Comparison of ENCODE assay signal across 7 cellular contexts in the genomic region with DNA sequence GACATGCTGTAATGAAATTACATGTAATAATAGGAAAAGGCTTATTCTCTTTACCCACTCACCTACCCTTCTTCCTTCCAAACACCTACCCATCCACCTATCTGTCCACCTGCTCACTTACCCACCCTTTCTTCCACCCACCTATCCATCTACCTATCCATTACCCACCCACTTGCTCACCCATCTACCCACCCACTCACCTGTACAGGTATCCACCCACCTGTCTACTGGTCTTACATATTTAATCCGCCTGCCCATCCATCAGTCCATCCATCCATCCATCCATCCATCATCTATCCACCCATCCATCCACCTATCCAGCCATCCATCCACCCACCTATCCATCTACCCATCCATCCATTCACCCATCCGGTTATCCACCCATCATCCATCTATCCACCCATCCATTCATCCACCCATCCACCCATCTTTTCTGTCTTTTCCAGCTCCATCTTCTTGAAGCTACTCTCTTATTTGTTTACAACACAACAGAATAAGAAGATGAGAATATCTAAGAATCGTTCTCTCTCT.
"Had no signal": no experiment of that assay in that cellular context is flagged by ENCODE, and none has a peak within 500 bp of the region (broad histone marks: within the 10 kb centered on the region; RNA-seq: fewer than 3 reads in every experiment).

No MANE protein-coding gene starts in this region.

- H3K27ac Mint-ChIP-seq: IgD-negative memory B cell had no signal

- H3K27me3 Mint-ChIP-seq: IgD-negative memory B cell had no signal

- H3K4me3 ChIP-seq: GM23248, HAP-1 had no signal

- H3K4me1 Mint-ChIP-seq: IgD-negative memory B cell had no signal

- H3K9me3 Mint-ChIP-seq: IgD-negative memory B cell had no signal

- H3K27ac ChIP-seq: GM23248, HL-60 had no signal

- DNase-seq: GM23248, GOT3, H7, KBM-7 had no signal

- H3K9me3 ChIP-seq: HAP-1 had no signal

- H3K4me3 Mint-ChIP-seq: IgD-negative memory B cell had no signal

- H3K36me3 ChIP-seq: HAP-1 had no signal
